28 cellular contexts compared by ENCODE assay signal in genomic region chr11:67668191-67668551, GRCh38. TPM values are rescaled to one million over a fixed set of nuclear protein-coding genes. Genes with fewer than 3 reads are reported as not detected.
"Had no signal": no experiment of that assay in that cellular context is flagged by ENCODE, and none has a peak within 500 bp of the region (broad histone marks: within the 10 kb centered on the region; RNA-seq: fewer than 3 reads in every experiment).

No MANE protein-coding gene starts in this region.

- H3K4me3 Mint-ChIP-seq: activated B cell treated with CpG ODN at 0.5 μM for 24 hours; activated CD4-positive, alpha-beta T cell treated with anti-CD3 and anti-CD28 coated beads for 36 hours; activated T-helper 1 cell treated with anti-CD3 and anti-CD28 coated beads, Interleukin-12 subunit alpha, Interleukin-12 subunit beta, Interleukin-2, Interleukin-4 antibody, amounts not matched to agents 30 ng/mL and 10 ng/mL and 1 ng/mL, durations not matched to agents 14 hours and 24 hours and 36 hours; brain; naive B cell; stimulated activated effector memory CD8-positive, alpha-beta T cell treated with anti-CD3 and anti-CD28 coated beads, Interleukin-12 subunit alpha, Interleukin-12 subunit beta, amount 100 ng/mL, for 72 hours; type B pancreatic cell had no signal

- H3K9me3 ChIP-seq: lower lobe of right lung, thoracic aorta had no signal

- H3K4me1 Mint-ChIP-seq: activated B cell treated with CpG ODN at 0.5 μM for 24 hours; activated CD4-positive, alpha-beta T cell treated with anti-CD3 and anti-CD28 coated beads for 36 hours; brain; stimulated activated effector memory CD8-positive, alpha-beta T cell treated with anti-CD3 and anti-CD28 coated beads, Interleukin-12 subunit alpha, Interleukin-12 subunit beta, amount 100 ng/mL, for 72 hours had no signal

- H3K4me3 ChIP-seq: lower lobe of right lung, thoracic aorta had no signal

- H3K27ac Mint-ChIP-seq: activated B cell treated with CpG ODN at 0.5 μM for 24 hours; activated CD4-positive, alpha-beta T cell treated with anti-CD3 and anti-CD28 coated beads for 36 hours; activated naive CD4-positive, alpha-beta T cell treated with anti-CD3 and anti-CD28 coated beads, Interleukin-2, amount 50 U/mL, for 72 hours; activated T-helper 1 cell treated with anti-CD3 and anti-CD28 coated beads, Interleukin-12 subunit alpha, Interleukin-12 subunit beta, Interleukin-2, Interleukin-4 antibody, amounts not matched to agents 30 ng/mL and 10 ng/mL and 1 ng/mL, durations not matched to agents 14 hours and 24 hours and 36 hours; brain; naive B cell; stimulated activated effector memory CD8-positive, alpha-beta T cell treated with anti-CD3 and anti-CD28 coated beads, Interleukin-12 subunit alpha, Interleukin-12 subunit beta, amount 100 ng/mL, for 72 hours; type B pancreatic cell had no signal

- H3K4me1 ChIP-seq: lower lobe of right lung had no signal

- H3K27ac ChIP-seq: lower lobe of right lung, thoracic aorta had no signal

- H3K36me3 ChIP-seq: lower lobe of right lung, thoracic aorta had no signal

- ATAC-seq: activated CD4-positive, alpha-beta T cell treated with anti-CD3 and anti-CD28 coated beads for 36 hours; activated naive CD4-positive, alpha-beta T cell treated with anti-CD3 and anti-CD28 coated beads, Interleukin-2, amount 50 U/mL, for 72 hours; lower lobe of right lung had no signal

- DNase-seq: activated CD4-positive, alpha-beta T cell treated with anti-CD3 and anti-CD28 coated beads for 36 hours; activated CD4-positive, alpha-beta T cell treated with anti-CD3 and anti-CD28 coated beads, Interleukin-2, amount 50 U/mL, for 4 hours; activated gamma-delta T cell treated with Interleukin-2 at 50 U/mL for 16 hours; aorta; effector memory CD4-positive, alpha-beta T cell; foreskin melanocyte; lower lobe of right lung; mesendoderm; nucleus accumbens; small intestine; stimulated activated CD4-positive, alpha-beta T cell treated with anti-CD3 and anti-CD28 coated beads, Interleukin-2, amount 100 ng/mL, for 24 hours; T-helper 9 cell had no signal

- H3K36me3 Mint-ChIP-seq: activated naive CD4-positive, alpha-beta T cell treated with anti-CD3 and anti-CD28 coated beads, Interleukin-2, amount 50 U/mL, for 72 hours; brain; naive B cell; stimulated activated effector memory CD8-positive, alpha-beta T cell treated with anti-CD3 and anti-CD28 coated beads, Interleukin-12 subunit alpha, Interleukin-12 subunit beta, amount 100 ng/mL, for 72 hours; type B pancreatic cell had no signal

- H3K9me3 Mint-ChIP-seq: activated B cell treated with CpG ODN at 0.5 μM for 24 hours; activated naive CD4-positive, alpha-beta T cell treated with anti-CD3 and anti-CD28 coated beads, Interleukin-2, amount 50 U/mL, for 72 hours; activated T-helper 1 cell treated with anti-CD3 and anti-CD28 coated beads, Interleukin-12 subunit alpha, Interleukin-12 subunit beta, Interleukin-2, Interleukin-4 antibody, amounts not matched to agents 30 ng/mL and 10 ng/mL and 1 ng/mL, durations not matched to agents 14 hours and 24 hours and 36 hours; brain; naive B cell; stimulated activated effector memory CD8-positive, alpha-beta T cell treated with anti-CD3 and anti-CD28 coated beads, Interleukin-12 subunit alpha, Interleukin-12 subunit beta, amount 100 ng/mL, for 72 hours; type B pancreatic cell had no signal

- H3K27me3 Mint-ChIP-seq: activated CD4-positive, alpha-beta T cell treated with anti-CD3 and anti-CD28 coated beads for 36 hours; type B pancreatic cell had no signal

RNA-seq across cellular contexts. Expression of gene ALDH3B2, which starts 6.3 kb away (rescaled TPM):
- total RNA-seq: activated B cell treated with CpG ODN at 0.5 μM for 24 hours; activated CD4-positive, alpha-beta T cell treated with anti-CD3 and anti-CD28 coated beads for 36 hours; activated naive CD4-positive, alpha-beta T cell treated with anti-CD3 and anti-CD28 coated beads, Interleukin-2, amount 50 U/mL, for 72 hours; activated T-helper 1 cell treated with anti-CD3 and anti-CD28 coated beads, Interleukin-12 subunit alpha, Interleukin-12 subunit beta, Interleukin-2, Interleukin-4 antibody, amounts not matched to agents 30 ng/mL and 10 ng/mL and 1 ng/mL, durations not matched to agents 14 hours and 24 hours and 36 hours; aorta; cardiac septum; dermis microvascular lymphatic vessel endothelial cell; endothelial cell of umbilical vein; sciatic nerve; T-helper 1 cell treated with Interleukin-12 subunit alpha and Interleukin-12 subunit beta and Interleukin-4 antibody, amounts not matched to agents 30 ng/mL and 1 ng/mL, for 36 hours; thoracic aorta had no signal

RNA-seq across cellular contexts. Expression of gene ACY3, which starts 17.6 kb away (rescaled TPM):
- total RNA-seq: activated B cell treated with CpG ODN at 0.5 μM for 24 hours; activated T-helper 1 cell treated with anti-CD3 and anti-CD28 coated beads, Interleukin-12 subunit alpha, Interleukin-12 subunit beta, Interleukin-2, Interleukin-4 antibody, amounts not matched to agents 30 ng/mL and 10 ng/mL and 1 ng/mL, durations not matched to agents 14 hours and 24 hours and 36 hours; aorta; cardiac septum; dermis microvascular lymphatic vessel endothelial cell; endothelial cell of umbilical vein; lower lobe of right lung; T-helper 1 cell treated with Interleukin-12 subunit alpha and Interleukin-12 subunit beta and Interleukin-4 antibody, amounts not matched to agents 30 ng/mL and 1 ng/mL, for 36 hours; thoracic aorta had no signal

RNA-seq across cellular contexts. Expression of gene TBX10, which starts 28.6 kb away (rescaled TPM):
- total RNA-seq: activated B cell treated with CpG ODN at 0.5 μM for 24 hours; activated CD4-positive, alpha-beta T cell treated with anti-CD3 and anti-CD28 coated beads for 36 hours; activated naive CD4-positive, alpha-beta T cell treated with anti-CD3 and anti-CD28 coated beads, Interleukin-2, amount 50 U/mL, for 72 hours; activated T-helper 1 cell treated with anti-CD3 and anti-CD28 coated beads, Interleukin-12 subunit alpha, Interleukin-12 subunit beta, Interleukin-2, Interleukin-4 antibody, amounts not matched to agents 30 ng/mL and 10 ng/mL and 1 ng/mL, durations not matched to agents 14 hours and 24 hours and 36 hours; aorta; cardiac septum; dermis microvascular lymphatic vessel endothelial cell; endothelial cell of umbilical vein; esophagus mucosa; kidney; lower lobe of right lung; renal cortical epithelial cell; sciatic nerve; T-helper 1 cell treated with Interleukin-12 subunit alpha and Interleukin-12 subunit beta and Interleukin-4 antibody, amounts not matched to agents 30 ng/mL and 1 ng/mL, for 36 hours; thoracic aorta had no signal
